ENCODE assay signal across 28 cellular contexts in genomic region chr12:121267822-121268221, GRCh38.
"Had no signal": no experiment of that assay in that cellular context is flagged by ENCODE, and none has a peak within 500 bp of the region (broad histone marks: within the 10 kb centered on the region; RNA-seq: fewer than 3 reads in every experiment).

No MANE protein-coding gene starts in this region.

- H2AFZ ChIP-seq: hepatocyte had no signal

- H3K36me3 ChIP-seq: colonic mucosa had no signal

- DNase-seq: colonic mucosa; cortex of kidney; dermis blood vessel endothelial cell; dorsolateral prefrontal cortex; effector CD4-positive, alpha-beta T cell; effector CD8-positive, alpha-beta T cell; effector memory CD4-positive, alpha-beta T cell; effector memory CD8-positive, alpha-beta T cell; endodermal cell; erythroblast; esophagus squamous epithelium; foreskin fibroblast; foreskin melanocyte; gastrocnemius medialis; glutamatergic neuron; head of caudate nucleus; heart left ventricle; heart right ventricle had no signal

- ATAC-seq: effector memory CD8-positive, alpha-beta T cell; foreskin keratinocyte; gastrocnemius medialis; gastroesophageal sphincter; heart left ventricle; heart right ventricle had no signal

- H3K27me3 ChIP-seq: colonic mucosa, dorsolateral prefrontal cortex, esophagus muscularis mucosa, esophagus squamous epithelium, foreskin keratinocyte, gastrocnemius medialis, gastroesophageal sphincter, heart left ventricle, heart right ventricle, hepatocyte had no signal

- H3K27ac ChIP-seq: colonic mucosa, coronary artery, epithelial cell of prostate, esophagus muscularis mucosa, esophagus squamous epithelium, foreskin keratinocyte, gastrocnemius medialis, gastroesophageal sphincter, heart left ventricle, heart right ventricle, hepatocyte had no signal

- H3K4me3 ChIP-seq: colonic mucosa, coronary artery, dorsolateral prefrontal cortex, esophagus muscularis mucosa, esophagus squamous epithelium, gastrocnemius medialis, gastroesophageal sphincter, heart left ventricle, heart right ventricle, hepatocyte had no signal

- H3K79me2 ChIP-seq: hepatocyte had no signal

- H3K4me1 ChIP-seq: colonic mucosa, esophagus muscularis mucosa, foreskin keratinocyte, gastrocnemius medialis, gastroesophageal sphincter, heart left ventricle, heart right ventricle had no signal

- FAIRE-seq: colon, endometrium, endothelial cell of umbilical vein, frontal cortex had no signal

- H3K9me3 ChIP-seq: colonic mucosa, esophagus muscularis mucosa, esophagus squamous epithelium, gastrocnemius medialis, gastroesophageal sphincter, heart left ventricle, heart right ventricle had no signal

- H3K4me2 ChIP-seq: hepatocyte had no signal
